In genomic region chr12:120086801-120087621, GRCh38 we compare ENCODE assay signal across 8 cellular contexts. TPM values are rescaled to one million over a fixed set of nuclear protein-coding genes. Genes with fewer than 3 reads are reported as not detected.
DNase-seq lines count a peak whose midpoint lies in the region; ATAC-seq and TF ChIP-seq lines count a peak whose summit lies in the region.

No MANE protein-coding gene starts in this region.

- intact Hi-C loops in dorsolateral prefrontal cortex (cut with DNase I), result loop anchor here (1.0 to 5.0 kb wide), 4 partner anchors 30 to 150 kb away; partner anchors contain the start of genes BICDL1 (in 2 of the 2) and RAB35 (in 1 of the 2)
- intact Hi-C loops in right lobe of liver (cut with DNase I), result no loop called here

- H3K27me3 ChIP-seq in dorsolateral prefrontal cortex (no peaks in the 10 kb centered on the region), right lobe of liver (no peaks in the 10 kb centered on the region)

- peaks cover 0 to 9% (median 0%) of the 10 kb centered on the region in 4 donors for H3K4me1 ChIP-seq in right lobe of liver

- no peaks in the 10 kb centered on the region for H3K36me3 ChIP-seq in right lobe of liver

- peak; percentile 99 for ATAC-seq in GM19372 (IDR thresholded peaks at IDR 0.05; ENCODE audit: low read depth, unreplicated experiment)
- peak; percentile 92 for ATAC-seq in HG03558 (IDR thresholded peaks at IDR 0.05; ENCODE audit: extremely low read depth, unreplicated experiment)
- ATAC-seq in right lobe of liver, result peak; percentile 95 to 98 (median 97)

- H3K9me3 ChIP-seq in right lobe of liver, result no peaks in the 10 kb centered on the region

- TF ChIP-seq CTCF in dorsolateral prefrontal cortex (IDR thresholded peaks at IDR 0.05 in 54 of 56, conservative IDR thresholded peaks at IDR 0.05 in 2 of 56; ENCODE audit: low read depth in 1 of 56, partially characterized antibody in 56 of 56) (peak; percentile 94 to 100 (median 98)), right lobe of liver (IDR thresholded peaks at IDR 0.05) (peak; percentile 97 to 99 (median 98))

- DNase-seq in CD1c-positive myeloid dendritic cell (ENCODE audit: extremely low spot score) (peak; percentile 100), NCI-H748 (lab: John Stamatoyannopoulos, UW; ENCODE audit: unreplicated experiment) (peak; percentile 99), dorsolateral prefrontal cortex (peak; percentile 99 to 100 (median 100)), right lobe of liver (peak; percentile 98 to 100 (median 99))
- DNase-seq in activated CD4-positive, alpha-beta T cell treated with anti-CD3 and anti-CD28 coated beads, Interleukin-2, amount 50 U/mL, for 4 hours, result peak; percentile 99 to 100
- DNase-seq in stimulated activated CD4-positive, alpha-beta T cell treated with anti-CD3 and anti-CD28 coated beads, Interleukin-4, amount 100 ng/mL, for 4 hours, result peak; percentile 98 to 100

- peak overlapping the region; percentile 56 to 94 (median 84) for H3K27ac ChIP-seq in dorsolateral prefrontal cortex
- H3K27ac ChIP-seq in right lobe of liver, result peak overlapping the region in 1 of 3 donors; percentile 68

- no peak for TF ChIP-seq POLR2A in right lobe of liver (IDR thresholded peaks at IDR 0.05)

- peak overlapping the region; percentile 34 to 81 (median 61) for H3K4me3 ChIP-seq in dorsolateral prefrontal cortex
- peak overlapping the region in 2 of 3 donors; percentile 39 to 45 for H3K4me3 ChIP-seq in right lobe of liver

- 0% methylated on average over 21 of the region's 55 CpGs for WGBS in right lobe of liver (ENCODE audit: insufficient coverage, low coverage, low lambda C conversion rate, missing lambda C conversion rate)

RNA-seq across cellular contexts. Expression of gene RAB35, which starts 29.5 kb away (rescaled TPM):
- total RNA-seq in dorsolateral prefrontal cortex (10 to 100 TPM; 35.0 to 69.2 (median 52.4) TPM), right lobe of liver (10 to 100 TPM; 11.7 to 22.1 (median 14.7) TPM)

Comparison
In these comparisons a context has a peak if more than half of its experiments do, and no peak if none do; other contexts are left out.
1. intact Hi-C loops: an anchor here in dorsolateral prefrontal cortex (1.0 to 5.0 kb wide); none called in right lobe of liver.